1 cellular context compared by ENCODE assay signal in genomic region chr17:42304187-42305030, GRCh38.
TF ChIP-seq lines count a peak whose summit lies in the region.

No MANE protein-coding gene starts in this region.

TF ChIP-seq in HepG2, 621 proteins besides CTCF, POLR2A, EP300 and RAD21 (continued from another document and continues in another):
- TF ChIP-seq LRRFIP1 (CRISPR knock-in tag; conservative IDR thresholded peaks at IDR 0.05) (no peak), EZH2 (conservative IDR thresholded peaks at IDR 0.05; ENCODE audit: low read depth, low read length) (no peak), ZNF468 (CRISPR knock-in tag; IDR thresholded peaks at IDR 0.05) (no peak), SOX6 (IDR thresholded peaks at IDR 0.05) (no peak), SOX6 (CRISPR knock-in tag; IDR thresholded peaks at IDR 0.05) (peak; percentile 62), ZBTB44 (CRISPR knock-in tag; IDR thresholded peaks at IDR 0.05) (no peak), TOPORS (CRISPR knock-in tag; IDR thresholded peaks at IDR 0.05) (peak; percentile 83; the same call in 1 of the 2 replicates), RERE (CRISPR knock-in tag; IDR thresholded peaks at IDR 0.05; ENCODE audit: low read depth) (no peak), NCOR1 (IDR thresholded peaks at IDR 0.05; ENCODE audit: borderline replicate concordance, low read length) (peak; percentile 40; the same call in 1 of the 2 replicates), ZNF276 (CRISPR knock-in tag; IDR thresholded peaks at IDR 0.05; ENCODE audit: low read depth) (0 out of 2 replicates have a peak, but pooled peaks have one; percentile 7), SNAPC5 (CRISPR knock-in tag; IDR thresholded peaks at IDR 0.05; ENCODE audit: borderline replicate concordance) (no peak), ZNF180 (CRISPR knock-in tag; IDR thresholded peaks at IDR 0.05; ENCODE audit: borderline replicate concordance, low read depth) (no peak; the same call in 1 of the 2 replicates), MEIS1 (CRISPR knock-in tag; IDR thresholded peaks at IDR 0.05; ENCODE audit: borderline replicate concordance) (no peak), ZNF549 (CRISPR knock-in tag; IDR thresholded peaks at IDR 0.05) (no peak), ZMAT5 (CRISPR knock-in tag; IDR thresholded peaks at IDR 0.05; ENCODE audit: borderline replicate concordance, low read depth) (no peak), RCOR2 (CRISPR knock-in tag; IDR thresholded peaks at IDR 0.05) (no peak), PAX8 (CRISPR knock-in tag; IDR thresholded peaks at IDR 0.05; ENCODE audit: borderline replicate concordance) (no peak), ZNF770 (CRISPR knock-in tag; IDR thresholded peaks at IDR 0.05) (no peak), GTF2F1 (IDR thresholded peaks at IDR 0.05; ENCODE audit: low read length) (no peak), PLRG1 (conservative IDR thresholded peaks at IDR 0.05) (no peak), ZNF776 (CRISPR knock-in tag; IDR thresholded peaks at IDR 0.05) (no peak), IRF9 (CRISPR knock-in tag; IDR thresholded peaks at IDR 0.05; ENCODE audit: borderline replicate concordance) (0 out of 2 replicates have a peak, but pooled peaks have one; percentile 18), HMGXB3 (CRISPR knock-in tag; IDR thresholded peaks at IDR 0.05; ENCODE audit: borderline replicate concordance) (no peak; the same call in 1 of the 2 replicates), CSRNP2 (CRISPR knock-in tag; conservative IDR thresholded peaks at IDR 0.05; ENCODE audit: low read depth) (no peak), POLR2AphosphoS5 (IDR thresholded peaks at IDR 0.05; ENCODE audit: low read depth, low read length) (peak; percentile 49), ZBTB34 (CRISPR knock-in tag; IDR thresholded peaks at IDR 0.05) (no peak), ZNF513 (CRISPR knock-in tag; conservative IDR thresholded peaks at IDR 0.05) (no peak; the same call in 1 of the 2 replicates)
